ENCODE assay signal across 17 cellular contexts in genomic region chr16:88879788-88880055, GRCh38. TPM values are rescaled to one million over a fixed set of nuclear protein-coding genes. Genes with fewer than 3 reads are reported as not detected.
DNase-seq lines count a peak whose midpoint lies in the region; ATAC-seq, FAIRE-seq and TF ChIP-seq lines count a peak whose summit lies in the region.
"Had no signal": no experiment of that assay in that cellular context is flagged by ENCODE, and none has a peak within 500 bp of the region (broad histone marks: within the 10 kb centered on the region; RNA-seq: fewer than 3 reads in every experiment).

No MANE protein-coding gene starts in this region.

- TF ChIP-seq CTCF in K562 (IDR thresholded peaks at IDR 0.05 in 2 of 3, conservative IDR thresholded peaks at IDR 0.05 in 1 of 3; ENCODE audit: insufficient read depth in 2 of 3, low read depth in 1 of 3, low read length in 3 of 3) (no peak), GM10248 (IDR thresholded peaks at IDR 0.05; ENCODE audit: control extremely low read depth, extremely low read depth, low read depth, missing control alignments) (no peak)

- H3K9me3 ChIP-seq in K562 (replicated peaks; ENCODE audit: control insufficient read depth, insufficient read depth, low read depth, low read length), result no peaks in the 10 kb centered on the region
- peaks cover 0 to 4% of the 10 kb centered on the region in 2 donors for H3K9me3 ChIP-seq in neuronal stem cell (replicated peaks in 1 of 2; ENCODE audit: control insufficient read depth in 2 of 2, insufficient read depth in 1 of 2, low read depth in 1 of 2, low read length in 2 of 2)
- H3K9me3 ChIP-seq: BLaER1, Caco-2 had no signal

- peak overlapping the region; percentile 13 for H3K27ac Mint-ChIP-seq in memory B cell
- H3K27ac Mint-ChIP-seq: CD8-positive, alpha-beta memory T cell had no signal

- TF ChIP-seq RAD21 in K562 (CRISPR knock-in tag; conservative IDR thresholded peaks at IDR 0.05 in 1 of 2, IDR thresholded peaks at IDR 0.05 in 1 of 2), result no peak

- H3K36me3 ChIP-seq in K562 (ENCODE audit: control insufficient read depth, insufficient read depth, low read length) (peaks cover 100% of the 10 kb centered on the region), neuronal stem cell (replicated peaks in 1 of 2; ENCODE audit: control insufficient read depth in 2 of 2, insufficient read depth in 2 of 2, low read length in 2 of 2) (no peaks in the 10 kb centered on the region)

- H3K27ac ChIP-seq in K562 (ENCODE audit: extremely low read depth, low read depth, low read length), result no peak overlapping the region
- no peak overlapping the region for H3K27ac ChIP-seq in neuronal stem cell (replicated peaks; ENCODE audit: low read length)

- no peak for FAIRE-seq in K562 (lab: Jason Lieb, UNC)
- FAIRE-seq: GM18507, H54 had no signal

- H3K9ac ChIP-seq in K562 (ENCODE audit: insufficient read depth in 1 of 2, low read depth in 2 of 2, low read length in 2 of 2) (no peak overlapping the region; a peak in 1 of 4 replicates), neuronal stem cell (ENCODE audit: low read depth, low read length, poor library complexity) (peak overlapping the region; percentile 60)
- H3K9ac ChIP-seq: BLaER1 had no signal

- peak overlapping the region; percentile 83 for H3K23ac ChIP-seq in neuronal stem cell (ENCODE audit: low read depth, low read length, poor library complexity)

- no peak overlapping the region for H4K91ac ChIP-seq in neuronal stem cell (ENCODE audit: low read depth, low read length, poor library complexity)

- peaks cover 12% of the 10 kb centered on the region for H3K79me1 ChIP-seq in neuronal stem cell (ENCODE audit: low read depth, low read length)

- peaks cover 4% of the 10 kb centered on the region; the same call in 1 of the 2 replicates for H4K20me1 ChIP-seq in K562 (replicated peaks; ENCODE audit: control insufficient read depth, insufficient read depth, low read length)

- BruUV-seq in K562 (replicated peaks; lab: Mats Ljungman, UMichigan), result no TSS peak

- H3K18ac ChIP-seq in neuronal stem cell (ENCODE audit: low read length), result peak overlapping the region; percentile 6

- H4K8ac ChIP-seq in neuronal stem cell (ENCODE audit: low read depth, low read length), result peak overlapping the region; percentile 9

- DNase-seq in K562 (ENCODE audit: extremely low read depth in 1 of 4, low spot score in 3 of 4), result no peak
- DNase-seq in memory B cell (ENCODE audit: low spot score in 2 of 2), result no peak
- DNase-seq in neuronal stem cell (ENCODE audit: low spot score), result no peak
- DNase-seq in GM10248 (ENCODE audit: extremely low spot score), result no peak
- DNase-seq in stimulated activated CD4-positive, alpha-beta T cell treated with anti-CD3 and anti-CD28 coated beads, Interleukin-15, amount 100 ng/mL, for 24 hours, result no peak
- DNase-seq: 8988T; AML-193; CD8-positive, alpha-beta memory T cell; DND-41; GDM1 had no signal

- no peaks in the 10 kb centered on the region for H3K79me2 ChIP-seq in K562 (ENCODE audit: control insufficient read depth, insufficient read depth, low read length)

- H3K14ac ChIP-seq in neuronal stem cell (ENCODE audit: low read length), result peak overlapping the region; percentile 17

- no peak overlapping the region for H3K4ac ChIP-seq in neuronal stem cell (ENCODE audit: low read length)

- no peaks in the 10 kb centered on the region for H3K9me3 Mint-ChIP-seq in memory B cell
- H3K9me3 Mint-ChIP-seq: CD8-positive, alpha-beta memory T cell had no signal

- H2BK120ac ChIP-seq in neuronal stem cell (ENCODE audit: low read depth, low read length), result no peak overlapping the region

- H3K4me1 Mint-ChIP-seq in memory B cell, result peaks cover 6% of the 10 kb centered on the region

- intact Hi-C loops in K562 (cut with micrococcal nuclease), result no loop called here

- H3K36me3 Mint-ChIP-seq in memory B cell, result peaks cover 41% of the 10 kb centered on the region
- H3K36me3 Mint-ChIP-seq: CD8-positive, alpha-beta memory T cell had no signal

- no peak overlapping the region for H3K4me3 Mint-ChIP-seq in memory B cell
- H3K4me3 Mint-ChIP-seq: CD8-positive, alpha-beta memory T cell had no signal

- peak overlapping the region; percentile 98 for H2AK5ac ChIP-seq in neuronal stem cell (ENCODE audit: low read depth, low read length)

- TF ChIP-seq POLR2A in GM18505 (IDR thresholded peaks at IDR 0.05; ENCODE audit: borderline replicate concordance, extremely low read depth, insufficient read depth, insufficient read length) (peak; percentile 22), K562 (conservative IDR thresholded peaks at IDR 0.05) (peak; percentile 22; the same call in 1 of the 2 replicates)

- peak overlapping the region; percentile 93 for H2BK15ac ChIP-seq in neuronal stem cell (ENCODE audit: low read length)

- 93% methylated on average over 11 of the region's 11 CpGs for WGBS in K562 (ENCODE audit: insufficient coverage, low coverage, missing lambda C conversion rate)
- WGBS in neuronal stem cell (ENCODE audit: extremely low coverage in 2 of 2, insufficient read length in 2 of 2, insufficient replicate concordance in 1 of 2), 2 donors, result no CpG with 5 or more reads among the region's 11 CpGs

- H2AFZ ChIP-seq in K562 (ENCODE audit: low read depth, low read length) (no peak overlapping the region), neuronal stem cell (ENCODE audit: low read length) (no peak overlapping the region)

- H3K4me3 ChIP-seq in K562 (no peak overlapping the region), neuronal stem cell (ENCODE audit: low read length in 2 of 2) (no peak overlapping the region)
- H3K4me3 ChIP-seq: BLaER1 had no signal

- in situ Hi-C loops in K562 (cut with MboI), result no loop called here

- H3K4me2 ChIP-seq in K562 (ENCODE audit: insufficient read depth, low read length), result no peak overlapping the region
- H3K4me2 ChIP-seq in neuronal stem cell (ENCODE audit: insufficient read depth, low read length, poor library complexity, severe bottlenecking), result no peak overlapping the region

- no peaks in the 10 kb centered on the region for H3K9me1 ChIP-seq in K562 (ENCODE audit: control insufficient read depth, insufficient read depth, low read length)

- H2BK12ac ChIP-seq in neuronal stem cell (ENCODE audit: low read length), result peak overlapping the region; percentile 90

- H3K27me3 Mint-ChIP-seq in memory B cell, result no peaks in the 10 kb centered on the region

- H3K27me3 ChIP-seq in K562 (ENCODE audit: control insufficient read depth in 2 of 2, insufficient read depth in 2 of 2, low read length in 2 of 2) (no peaks in the 10 kb centered on the region), neuronal stem cell (ENCODE audit: control insufficient read depth in 3 of 3, insufficient read depth in 3 of 3, low read depth in 1 of 3, low read length in 3 of 3) (peaks cover 0 to 30% (median 13%) of the 10 kb centered on the region in 3 experiments)
- H3K27me3 ChIP-seq: BLaER1 had no signal

- no peak overlapping the region for H2BK5ac ChIP-seq in neuronal stem cell (ENCODE audit: low read length)

- no peak for ATAC-seq in GM18505 (IDR thresholded peaks at IDR 0.05; ENCODE audit: unreplicated experiment)
- ATAC-seq in K562, result no peak
- no peak for ATAC-seq in memory B cell (ENCODE audit: low read depth)
- no peak for ATAC-seq in HG02678 (IDR thresholded peaks at IDR 0.05; ENCODE audit: unreplicated experiment)

- peaks cover 0 to 65% of the 10 kb centered on the region in 2 experiments; a peak in 2 of 5 replicates for H3K4me1 ChIP-seq in K562 (replicated peaks in 1 of 2; ENCODE audit: control insufficient read depth in 2 of 2, insufficient read depth in 2 of 2, low read length in 2 of 2)
- peaks cover 16 to 19% of the 10 kb centered on the region in 2 donors for H3K4me1 ChIP-seq in neuronal stem cell (ENCODE audit: control insufficient read depth in 2 of 2, insufficient read depth in 1 of 2, low read depth in 1 of 2, low read length in 2 of 2)

- POLR2A ChIA-PET in K562 (lab: Yijun Ruan, JAX), result interaction anchor here (0.7 to 1.2 kb wide), 2 partner anchors 125 to 146 kb away, joined by 3 to 4 read pairs; no protein-coding TSS in a partner anchor
- POLR2A ChIA-PET in GM10248 (lab: Yijun Ruan, JAX), result no interaction called here

- TF ChIP-seq EP300 in K562 (IDR thresholded peaks at IDR 0.05; ENCODE audit: low read length), result no peak

- CTCF ChIA-PET in K562 (lab: Yijun Ruan, JAX; ENCODE audit: low intra/inter-chr PET ratio) (no interaction called here), GM10248 (lab: Yijun Ruan, JAX) (no interaction called here)

RNA-seq across cellular contexts. Expression of gene PABPN1L, which starts 13.3 kb away (rescaled TPM):
- total RNA-seq in K562 (2011; cell fraction: chromatin; rRNA removed; ENCODE audit: low replicate concordance), result 0.46 and 2.2 TPM in 2 replicates
- 0.26 and 0.50 TPM in 2 replicates for total RNA-seq in K562 (2011; cell fraction: nucleolus; rRNA removed)
- 0.29 and 0.99 TPM in 2 replicates for total RNA-seq in K562 (2011; cell fraction: nucleoplasm; rRNA removed)
- total RNA-seq in K562 (2014; rRNA removed), result 0.32 TPM in 1 of 2 replicates, not detected in the other
- not detected in 2 replicates for total RNA-seq in K562 (2014; rRNA removed; fragmentation: Illumina TruSeq; extraction: Trizol)
- 0.19 TPM in 1 of 2 replicates, not detected in the other for total RNA-seq in K562 (2015; rRNA removed; fragmentation: Illumina TruSeq; extraction: Trizol)
- 0.29 TPM in 1 of 2 replicates, not detected in the other for total RNA-seq in K562 (2021)
- polyA plus RNA-seq in K562 (2011; rRNA removed), result not detected in 2 replicates
- polyA plus RNA-seq in K562 (2011; cell fraction: cytosol; rRNA removed), result not detected in 2 replicates
- 0.55 and 0.58 TPM in 2 replicates for polyA plus RNA-seq in K562 (2011; cell fraction: nucleus; rRNA removed)
- polyA plus RNA-seq in K562 (2012), result 0.29 and 0.71 TPM in 2 replicates
- not detected in 2 replicates for polyA plus RNA-seq in K562 (2014; fragmentation: Illumina TruSeq; extraction: Trizol)
- not detected for polyA plus RNA-seq in K562 (2014; fragmentation: Nextera tagmentation; extraction: Ambion mirVana)
- polyA plus RNA-seq in K562 (2014; rRNA removed), result 0.11 TPM in 1 of 2 replicates, not detected in the other
- polyA minus RNA-seq in K562 (2011; rRNA and poly(A)+ RNA removed), result not detected in 2 replicates
- not detected in 2 replicates for polyA minus RNA-seq in K562 (2011; cell fraction: cytosol; rRNA and poly(A)+ RNA removed)
- not detected in 2 replicates for polyA minus RNA-seq in K562 (2011; cell fraction: nucleus; rRNA and poly(A)+ RNA removed)
- not detected for polyA plus RNA-seq in neuronal stem cell (2013, experiment 1 of 2)
- not detected for polyA plus RNA-seq in neuronal stem cell (2013, experiment 2 of 2)
- total RNA-seq: Caco-2; CD8-positive, alpha-beta memory T cell; HT1080 had no signal
- polyA plus RNA-seq: CD8-positive, alpha-beta memory T cell had no signal

RNA-seq across cellular contexts. Expression of gene TRAPPC2L, which starts 22.8 kb away (rescaled TPM):
- 43.1 and 83.7 TPM in 2 replicates for total RNA-seq in K562 (2011; cell fraction: chromatin; rRNA removed; ENCODE audit: low replicate concordance)
- total RNA-seq in K562 (2011; cell fraction: nucleolus; rRNA removed), result 64.3 and 69.7 TPM in 2 replicates
- 53.0 and 53.7 TPM in 2 replicates for total RNA-seq in K562 (2011; cell fraction: nucleoplasm; rRNA removed)
- total RNA-seq in K562 (2014; rRNA removed), result 60.4 and 77.5 TPM in 2 replicates
- total RNA-seq in K562 (2014; rRNA removed; fragmentation: Illumina TruSeq; extraction: Trizol), result 92.6 and 126 TPM in 2 replicates
- 61.1 and 69.1 TPM in 2 replicates for total RNA-seq in K562 (2015; rRNA removed; fragmentation: Illumina TruSeq; extraction: Trizol)
- total RNA-seq in K562 (2021), result 89.1 and 92.6 TPM in 2 replicates
- polyA plus RNA-seq in K562 (2011; rRNA removed), result 124 and 163 TPM in 2 replicates
- polyA plus RNA-seq in K562 (2011; cell fraction: cytosol; rRNA removed), result 94.2 and 150 TPM in 2 replicates
- 96.2 and 120 TPM in 2 replicates for polyA plus RNA-seq in K562 (2011; cell fraction: nucleus; rRNA removed)
- polyA plus RNA-seq in K562 (2012), result 69.9 and 168 TPM in 2 replicates
- 97.5 and 104 TPM in 2 replicates for polyA plus RNA-seq in K562 (2014; fragmentation: Illumina TruSeq; extraction: Trizol)
- 100 to 1,000 TPM; 345 to 398 TPM for polyA plus RNA-seq in K562 (2014; fragmentation: Nextera tagmentation; extraction: Ambion mirVana)
- polyA plus RNA-seq in K562 (2014; rRNA removed), result 92.4 and 99.1 TPM in 2 replicates
- 28.3 and 55.3 TPM in 2 replicates for polyA minus RNA-seq in K562 (2011; rRNA and poly(A)+ RNA removed)
- 24.9 and 30.9 TPM in 2 replicates for polyA minus RNA-seq in K562 (2011; cell fraction: cytosol; rRNA and poly(A)+ RNA removed)
- polyA minus RNA-seq in K562 (2011; cell fraction: nucleus; rRNA and poly(A)+ RNA removed), result 30.4 and 33.3 TPM in 2 replicates
- polyA plus RNA-seq in neuronal stem cell (2013, experiment 1 of 2), result 57.0 TPM
- polyA plus RNA-seq in neuronal stem cell (2013, experiment 2 of 2), result 58.2 TPM

RNA-seq across cellular contexts. Expression of gene GALNS, which starts 23.0 kb away (rescaled TPM):
- total RNA-seq in K562 (2011; cell fraction: chromatin; rRNA removed; ENCODE audit: low replicate concordance), result 69.8 and 180 TPM in 2 replicates
- total RNA-seq in K562 (2011; cell fraction: nucleolus; rRNA removed), result 70.5 and 71.6 TPM in 2 replicates
- 50.8 and 56.2 TPM in 2 replicates for total RNA-seq in K562 (2011; cell fraction: nucleoplasm; rRNA removed)
- total RNA-seq in K562 (2014; rRNA removed), result 3.4 and 5.4 TPM in 2 replicates
- total RNA-seq in K562 (2014; rRNA removed; fragmentation: Illumina TruSeq; extraction: Trizol), result 2.4 and 4.1 TPM in 2 replicates
- total RNA-seq in K562 (2015; rRNA removed; fragmentation: Illumina TruSeq; extraction: Trizol), result 5.6 and 5.9 TPM in 2 replicates
- 12.3 and 13.2 TPM in 2 replicates for total RNA-seq in K562 (2021)
- polyA plus RNA-seq in K562 (2011; rRNA removed), result 3.9 and 4.3 TPM in 2 replicates
- 3.9 and 9.1 TPM in 2 replicates for polyA plus RNA-seq in K562 (2011; cell fraction: cytosol; rRNA removed)
- polyA plus RNA-seq in K562 (2011; cell fraction: nucleus; rRNA removed), result 20.2 and 34.5 TPM in 2 replicates
- polyA plus RNA-seq in K562 (2012), result 11.1 and 16.0 TPM in 2 replicates
- polyA plus RNA-seq in K562 (2014; fragmentation: Illumina TruSeq; extraction: Trizol), result 6.0 and 7.0 TPM in 2 replicates
- polyA plus RNA-seq in K562 (2014; fragmentation: Nextera tagmentation; extraction: Ambion mirVana), result under 1 TPM; 0.38 to 0.63 TPM
- polyA plus RNA-seq in K562 (2014; rRNA removed), result 6.7 and 8.6 TPM in 2 replicates
- polyA minus RNA-seq in K562 (2011; rRNA and poly(A)+ RNA removed), result 1.9 and 3.7 TPM in 2 replicates
- 3.2 and 3.3 TPM in 2 replicates for polyA minus RNA-seq in K562 (2011; cell fraction: cytosol; rRNA and poly(A)+ RNA removed)
- polyA minus RNA-seq in K562 (2011; cell fraction: nucleus; rRNA and poly(A)+ RNA removed), result 7.0 and 7.8 TPM in 2 replicates
- polyA plus RNA-seq in neuronal stem cell (2013, experiment 1 of 2), result 9.6 TPM
- polyA plus RNA-seq in neuronal stem cell (2013, experiment 2 of 2), result 9.1 TPM
